13 cellular contexts compared by ENCODE assay signal in the genomic region with DNA sequence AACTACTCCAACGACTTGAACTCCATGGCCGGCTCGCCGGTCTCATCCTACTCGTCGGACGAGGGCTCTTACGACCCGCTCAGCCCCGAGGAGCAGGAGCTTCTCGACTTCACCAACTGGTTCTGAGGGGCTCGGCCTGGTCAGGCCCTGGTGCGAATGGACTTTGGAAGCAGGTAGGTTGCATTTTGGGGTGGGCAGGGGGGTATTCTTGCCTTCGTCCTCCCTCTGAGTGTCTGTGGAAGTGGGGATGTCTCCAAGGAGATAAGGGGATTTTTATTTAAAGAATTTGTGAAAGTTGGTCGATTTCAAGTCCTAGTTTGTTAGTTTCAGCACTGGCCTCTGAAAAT. TPM values are rescaled to one million over a fixed set of nuclear protein-coding genes. Genes with fewer than 3 reads are reported as not detected.
DNase-seq lines count a peak whose midpoint lies in the region; ATAC-seq and TF ChIP-seq lines count a peak whose summit lies in the region.
"Had no signal": no experiment of that assay in that cellular context is flagged by ENCODE, and none has a peak within 500 bp of the region (broad histone marks: within the 10 kb centered on the region; RNA-seq: fewer than 3 reads in every experiment).

No MANE protein-coding gene starts in this region.

- ATAC-seq in activated T-cell treated with anti-CD3 and anti-CD28 coated beads, Interleukin-2, amount 50 U/mL, for 72 hours (replicated peaks in 1 of 2) = no peak
- ATAC-seq: HCT116 had no signal

- no peak for TF ChIP-seq POLR2A in stomach (IDR thresholded peaks at IDR 0.05)

- POLR2A ChIA-PET in activated CD4-positive, alpha-beta memory T cell treated with anti-CD3 and anti-CD28 coated beads for 36 hours (lab: Charles Lee) = no interaction called here

- intact Hi-C loops in activated CD4-positive, alpha-beta memory T cell treated with anti-CD3 and anti-CD28 coated beads for 36 hours (cut with micrococcal nuclease) = no loop called here
- intact Hi-C loops in stomach (cut with DNase I; ENCODE audit: low total_unique reads) = loop anchor here (10.0 kb wide), 1 partner anchor 546 kb away; no protein-coding TSS in a partner anchor

- no peak for TF ChIP-seq EP300 in stomach (IDR thresholded peaks at IDR 0.05)

- no peak overlapping the region for H3K27ac Mint-ChIP-seq in activated T-cell treated with anti-CD3 and anti-CD28 coated beads, Interleukin-2, amount 50 U/mL, for 72 hours
- no peak overlapping the region for H3K27ac Mint-ChIP-seq in activated CD4-positive, alpha-beta memory T cell treated with anti-CD3 and anti-CD28 coated beads for 36 hours

- H3K9me3 ChIP-seq in iPS-18c (ENCODE audit: control insufficient read depth, insufficient read depth, low read length) (peaks cover 3% of the 10 kb centered on the region), stomach (peaks cover 5 to 7% (median 5%) of the 10 kb centered on the region in 4 donors)

- 2 to 27% (median 9%) methylated on average over 5 to 15 of the region's 15 CpGs for WGBS in stomach, 5 donors

- H3K4me1 ChIP-seq in stomach = peaks cover 17 to 41% (median 33%) of the 10 kb centered on the region in 4 donors

- H3K4me3 Mint-ChIP-seq in activated T-cell treated with anti-CD3 and anti-CD28 coated beads, Interleukin-2, amount 50 U/mL, for 72 hours = peak overlapping the region; percentile 66 to 83
- peak overlapping the region; percentile 18 for H3K4me3 Mint-ChIP-seq in activated CD4-positive, alpha-beta memory T cell treated with anti-CD3 and anti-CD28 coated beads for 36 hours

- no peak for DNase-seq in activated T-cell treated with anti-CD3 and anti-CD28 coated beads, Interleukin-2, amount 50 U/mL, for 72 hours
- DNase-seq in activated T-cell treated with anti-CD3 and anti-CD28 coated beads, Interleukin-2, amount 50 U/mL, for 1 hour = no peak
- no peak for DNase-seq in activated CD4-positive, alpha-beta memory T cell treated with anti-CD3 and anti-CD28 coated beads for 36 hours
- DNase-seq in stomach (no peak), inferior parietal cortex (ENCODE audit: extremely low spot score) (no peak), SHP77 treated with DMSO at 0.1 percent for 48 hours (lab: John Stamatoyannopoulos, UW) (no peak), glomerular visceral epithelial cell (ENCODE audit: extremely low spot score) (no peak)
- DNase-seq: activated T-cell treated with anti-CD3 and anti-CD28 coated beads for 4 hours; NCI-H226; stimulated activated CD4-positive, alpha-beta T cell treated with anti-CD3 and anti-CD28 coated beads, Interleukin-4, amount 100 ng/mL, for 24 hours; SW 1271 had no signal

- no peak for TF ChIP-seq CTCF in stomach (IDR thresholded peaks at IDR 0.05)

- H3K36me3 Mint-ChIP-seq in activated T-cell treated with anti-CD3 and anti-CD28 coated beads, Interleukin-2, amount 50 U/mL, for 72 hours (ENCODE audit: insufficient read depth in 2 of 2) = peaks cover 2 to 5% of the 10 kb centered on the region in 2 donors
- H3K36me3 Mint-ChIP-seq in activated CD4-positive, alpha-beta memory T cell treated with anti-CD3 and anti-CD28 coated beads for 36 hours = no peaks in the 10 kb centered on the region

- peaks cover 24 to 99% (median 88%) of the 10 kb centered on the region in 3 donors for H3K27me3 ChIP-seq in stomach

- H3K27ac ChIP-seq in stomach = no peak overlapping the region

- H3K4me3 ChIP-seq in iPS-18c (ENCODE audit: insufficient read depth, low read depth, low read length) = peak overlapping the region; percentile 55
- peak overlapping the region in 3 of 4 donors; percentile 38 to 53 (median 39) for H3K4me3 ChIP-seq in stomach

- no peaks in the 10 kb centered on the region for H3K36me3 ChIP-seq in stomach

- peaks cover 95% of the 10 kb centered on the region for H3K27me3 Mint-ChIP-seq in activated T-cell treated with anti-CD3 and anti-CD28 coated beads, Interleukin-2, amount 50 U/mL, for 72 hours (ENCODE audit: low read depth)
- H3K27me3 Mint-ChIP-seq in activated CD4-positive, alpha-beta memory T cell treated with anti-CD3 and anti-CD28 coated beads for 36 hours = peaks cover 82% of the 10 kb centered on the region

- H3K9me3 Mint-ChIP-seq in activated T-cell treated with anti-CD3 and anti-CD28 coated beads, Interleukin-2, amount 50 U/mL, for 72 hours = no peaks in the 10 kb centered on the region
- H3K9me3 Mint-ChIP-seq in activated CD4-positive, alpha-beta memory T cell treated with anti-CD3 and anti-CD28 coated beads for 36 hours = peaks cover under 1% of the 10 kb centered on the region

- peaks cover 60% of the 10 kb centered on the region for H3K4me1 Mint-ChIP-seq in activated T-cell treated with anti-CD3 and anti-CD28 coated beads, Interleukin-2, amount 50 U/mL, for 72 hours (ENCODE audit: low read depth)
- peaks cover 25% of the 10 kb centered on the region for H3K4me1 Mint-ChIP-seq in activated CD4-positive, alpha-beta memory T cell treated with anti-CD3 and anti-CD28 coated beads for 36 hours (ENCODE audit: low read depth)

- CTCF ChIA-PET in activated CD4-positive, alpha-beta memory T cell treated with anti-CD3 and anti-CD28 coated beads for 36 hours (lab: Charles Lee) = interaction anchor here (0.6 to 1.2 kb wide), 2 partner anchors 10 to 25 kb away, joined by 3 read pairs; no protein-coding TSS in a partner anchor

RNA-seq across cellular contexts. Expression of a gene that starts 1.3 kb away (rescaled TPM):
- total RNA-seq in activated T-cell treated with anti-CD3 and anti-CD28 coated beads, Interleukin-2, amount 50 U/mL, for 72 hours = not detected
- total RNA-seq in activated CD4-positive, alpha-beta memory T cell treated with anti-CD3 and anti-CD28 coated beads for 36 hours = not detected
- total RNA-seq in stomach = under 1 TPM in 3 of 5 donors, not detected in 2; 0.29 to 0.55 (median 0.45) TPM
- under 1 TPM; 0.10 to 0.92 (median 0.37) TPM for polyA plus RNA-seq in stomach

RNA-seq across cellular contexts. Expression of a gene that starts 41.8 kb away (rescaled TPM):
- total RNA-seq in activated T-cell treated with anti-CD3 and anti-CD28 coated beads, Interleukin-2, amount 50 U/mL, for 72 hours = under 1 TPM in 1 of 2 donors, not detected in 1; 0.25 TPM
- not detected for total RNA-seq in activated CD4-positive, alpha-beta memory T cell treated with anti-CD3 and anti-CD28 coated beads for 36 hours
- total RNA-seq in stomach = 1 to 10 TPM in 1 of 5 donors, not detected in 4; 1.1 TPM
- polyA plus RNA-seq in stomach = under 1 TPM in 1 of 3 donors, not detected in 2; 0.08 TPM
